Comparison of ENCODE assay signal across 14 cellular contexts in genomic region chr16:85302848-85303353, GRCh38.
DNase-seq lines count a peak whose midpoint lies in the region; ATAC-seq and TF ChIP-seq lines count a peak whose summit lies in the region.
"Had no signal": no experiment of that assay in that cellular context is flagged by ENCODE, and none has a peak within 500 bp of the region (broad histone marks: within the 10 kb centered on the region; RNA-seq: fewer than 3 reads in every experiment).

No MANE protein-coding gene starts in this region.

- no peak overlapping the region for H3K27ac Mint-ChIP-seq in effector memory CD8-positive, alpha-beta T cell
- H3K27ac Mint-ChIP-seq in stimulated activated effector memory CD8-positive, alpha-beta T cell treated with anti-CD3 and anti-CD28 coated beads, Interleukin-12 subunit alpha, Interleukin-12 subunit beta, amount 100 ng/mL, for 72 hours = no peak overlapping the region
- H3K27ac Mint-ChIP-seq in HFFc6 = no peak overlapping the region

- peaks cover 53% of the 10 kb centered on the region for H3K4me1 ChIP-seq in OCI-LY7 (ENCODE audit: insufficient read depth, low read length, poor library complexity, severe bottlenecking)

- H2AFZ ChIP-seq in OCI-LY7 (ENCODE audit: low read length) = peak overlapping the region; percentile 50; the same call in 1 of the 2 replicates

- TF ChIP-seq CTCF in OCI-LY7 (conservative IDR thresholded peaks at IDR 0.05; ENCODE audit: low read length) (no peak), HFFc6 (IDR thresholded peaks at IDR 0.05) (no peak)

- no peaks in the 10 kb centered on the region for H3K9me3 ChIP-seq in OCI-LY7 (ENCODE audit: low read length)
- H3K9me3 ChIP-seq: ascending aorta, psoas muscle, SJSA1, upper lobe of right lung had no signal

- H3K27me3 Mint-ChIP-seq in activated T-cell treated with anti-CD3 and anti-CD28 coated beads, Interleukin-2, amount 50 U/mL, for 4 hours (ENCODE audit: low read depth) = peaks cover 2% of the 10 kb centered on the region
- peaks cover 0 to 45% of the 10 kb centered on the region in 2 donors for H3K27me3 Mint-ChIP-seq in effector memory CD8-positive, alpha-beta T cell
- peaks cover 4% of the 10 kb centered on the region; the same call in 1 of the 2 replicates for H3K27me3 Mint-ChIP-seq in HFFc6 (ENCODE audit: insufficient read depth)

- CTCF ChIA-PET in OCI-LY7 (lab: Charles Lee; ENCODE audit: unreplicated experiment) = no interaction called here

- ATAC-seq in activated T-cell treated with anti-CD3 and anti-CD28 coated beads, Interleukin-2, amount 50 U/mL, for 4 hours = no peak
- ATAC-seq in effector memory CD8-positive, alpha-beta T cell (replicated peaks) = peak; percentile 46
- no peak for ATAC-seq in stimulated activated effector memory CD8-positive, alpha-beta T cell treated with anti-CD3 and anti-CD28 coated beads, Interleukin-12 subunit alpha, Interleukin-12 subunit beta, amount 100 ng/mL, for 72 hours

- intact Hi-C loops in OCI-LY7 (cut with micrococcal nuclease; ENCODE audit: unreplicated experiment) = loop anchor here (1.0 to 10.0 kb wide), 5 partner anchors 27 to 452 kb away; partner anchors contain the start of genes C16orf74 and GSE1

- H3K27ac ChIP-seq in OCI-LY7 (ENCODE audit: low read depth, low read length, poor library complexity, severe bottlenecking) = no peak overlapping the region
- H3K27ac ChIP-seq: ascending aorta, psoas muscle, SJSA1, upper lobe of right lung, VCaP had no signal

- no peaks in the 10 kb centered on the region for H4K20me1 ChIP-seq in OCI-LY7 (ENCODE audit: insufficient read depth, low read length)

- H3K4me3 Mint-ChIP-seq in activated T-cell treated with anti-CD3 and anti-CD28 coated beads, Interleukin-2, amount 50 U/mL, for 4 hours = peak overlapping the region; percentile 64
- peak overlapping the region in 1 of 2 donors; percentile 63 for H3K4me3 Mint-ChIP-seq in effector memory CD8-positive, alpha-beta T cell
- peak overlapping the region; percentile 54 for H3K4me3 Mint-ChIP-seq in stimulated activated effector memory CD8-positive, alpha-beta T cell treated with anti-CD3 and anti-CD28 coated beads, Interleukin-12 subunit alpha, Interleukin-12 subunit beta, amount 100 ng/mL, for 72 hours
- H3K4me3 Mint-ChIP-seq in HFFc6 = no peak overlapping the region

- peaks cover 23% of the 10 kb centered on the region for H3K4me1 Mint-ChIP-seq in activated T-cell treated with anti-CD3 and anti-CD28 coated beads, Interleukin-2, amount 50 U/mL, for 4 hours (ENCODE audit: low read depth)
- H3K4me1 Mint-ChIP-seq in effector memory CD8-positive, alpha-beta T cell (ENCODE audit: low read depth in 2 of 2) = peaks cover 5 to 13% of the 10 kb centered on the region in 2 donors
- H3K4me1 Mint-ChIP-seq in stimulated activated effector memory CD8-positive, alpha-beta T cell treated with anti-CD3 and anti-CD28 coated beads, Interleukin-12 subunit alpha, Interleukin-12 subunit beta, amount 100 ng/mL, for 72 hours = peaks cover 20% of the 10 kb centered on the region
- H3K4me1 Mint-ChIP-seq in HFFc6 (ENCODE audit: low read depth) = peaks cover 27% of the 10 kb centered on the region

- H3K4me3 ChIP-seq in OCI-LY7 (ENCODE audit: low read depth, low read length, poor library complexity, severe bottlenecking) = peak overlapping the region; percentile 70
- H3K4me3 ChIP-seq: psoas muscle, SJSA1, upper lobe of right lung had no signal

- H3K9me2 ChIP-seq in OCI-LY7 (ENCODE audit: insufficient read depth, low read length) = no peaks in the 10 kb centered on the region

- no peak for DNase-seq in activated T-cell treated with anti-CD3 and anti-CD28 coated beads, Interleukin-2, amount 50 U/mL, for 4 hours
- DNase-seq in activated T-cell treated with anti-CD3 and anti-CD28 coated beads, Interleukin-2, amount 50 U/mL, for 1 hour = no peak
- DNase-seq in OCI-LY7 (ENCODE audit: low spot score) (no peak), inferior parietal cortex (ENCODE audit: extremely low spot score) (no peak), HFFc6 (no peak), NCI-H128 (lab: John Stamatoyannopoulos, UW; ENCODE audit: unreplicated experiment) (no peak)
- peak in 1 of 3 experiments; percentile 7 for DNase-seq in effector memory CD8-positive, alpha-beta T cell
- DNase-seq in stimulated activated effector memory CD8-positive, alpha-beta T cell treated with anti-CD3 and anti-CD28 coated beads, Interleukin-12 subunit alpha, Interleukin-12 subunit beta, amount 100 ng/mL, for 72 hours (ENCODE audit: low spot score in 2 of 2) = no peak
- DNase-seq: DMS 273 treated with DMSO at 0.1 percent for 48 hours had no signal

- H3K36me3 Mint-ChIP-seq in activated T-cell treated with anti-CD3 and anti-CD28 coated beads, Interleukin-2, amount 50 U/mL, for 4 hours (ENCODE audit: insufficient read depth) = no peaks in the 10 kb centered on the region
- H3K36me3 Mint-ChIP-seq in effector memory CD8-positive, alpha-beta T cell (ENCODE audit: insufficient read depth) = no peaks in the 10 kb centered on the region
- H3K36me3 Mint-ChIP-seq in stimulated activated effector memory CD8-positive, alpha-beta T cell treated with anti-CD3 and anti-CD28 coated beads, Interleukin-12 subunit alpha, Interleukin-12 subunit beta, amount 100 ng/mL, for 72 hours = no peaks in the 10 kb centered on the region
- H3K36me3 Mint-ChIP-seq in HFFc6 (ENCODE audit: low read depth) = no peaks in the 10 kb centered on the region

- no peaks in the 10 kb centered on the region for H3K36me3 ChIP-seq in OCI-LY7 (ENCODE audit: insufficient read depth, low read length)
- H3K36me3 ChIP-seq: ascending aorta, SJSA1, upper lobe of right lung had no signal

- no peaks in the 10 kb centered on the region for H3K9me3 Mint-ChIP-seq in activated T-cell treated with anti-CD3 and anti-CD28 coated beads, Interleukin-2, amount 50 U/mL, for 4 hours
- H3K9me3 Mint-ChIP-seq in effector memory CD8-positive, alpha-beta T cell = no peaks in the 10 kb centered on the region
- no peaks in the 10 kb centered on the region for H3K9me3 Mint-ChIP-seq in stimulated activated effector memory CD8-positive, alpha-beta T cell treated with anti-CD3 and anti-CD28 coated beads, Interleukin-12 subunit alpha, Interleukin-12 subunit beta, amount 100 ng/mL, for 72 hours
- H3K9me3 Mint-ChIP-seq in HFFc6 = no peaks in the 10 kb centered on the region

- peak overlapping the region; percentile 85 for H3K4me2 ChIP-seq in OCI-LY7 (ENCODE audit: low read length)

- BruUV-seq in OCI-LY7 (replicated peaks; lab: Mats Ljungman, UMichigan) = no TSS peak

- H3K79me2 ChIP-seq in OCI-LY7 (ENCODE audit: insufficient read depth, low read depth, low read length) = no peaks in the 10 kb centered on the region

- POLR2A ChIA-PET in OCI-LY7 (lab: Charles Lee) = no interaction called here
